11 cellular contexts compared by ENCODE assay signal in genomic region chr6:41581381-41581991, GRCh38. TPM values are rescaled to one million over a fixed set of nuclear protein-coding genes. Genes with fewer than 3 reads are reported as not detected.
DNase-seq lines count a peak whose midpoint lies in the region; ATAC-seq, FAIRE-seq and TF ChIP-seq lines count a peak whose summit lies in the region.
"Had no signal": no experiment of that assay in that cellular context is flagged by ENCODE, and none has a peak within 500 bp of the region (broad histone marks: within the 10 kb centered on the region; RNA-seq: fewer than 3 reads in every experiment).

No MANE protein-coding gene starts in this region.

- DNase-seq in AG08396 (ENCODE audit: low spot score) (peak; percentile 90), NCI-H226 (peak; percentile 82), bronchial epithelial cell (ENCODE audit: low read depth) (peak; percentile 72), mesenchymal stem cell (peak; percentile 95), SIG-M5 treated with dmso at 0.1 percent for 504 hours (lab: John Stamatoyannopoulos, UW; ENCODE audit: unreplicated experiment) (no peak), iPS-NIHi7 (ENCODE audit: extremely low spot score) (no peak)
- DNase-seq: CD4-positive, CD25-positive, alpha-beta regulatory T cell had no signal

- H3K4me2 ChIP-seq in mesenchymal stem cell (ENCODE audit: low read length, poor library complexity, severe bottlenecking), result no peak overlapping the region

- H2AK5ac ChIP-seq in mesenchymal stem cell (ENCODE audit: low read length, severe bottlenecking), result no peak overlapping the region

- peaks cover 23% of the 10 kb centered on the region for H3K79me1 ChIP-seq in mesenchymal stem cell (replicated peaks; ENCODE audit: low read length, poor library complexity, severe bottlenecking)

- H3K23ac ChIP-seq in mesenchymal stem cell (ENCODE audit: low read length in 2 of 2), result no peak overlapping the region

- H2BK12ac ChIP-seq in mesenchymal stem cell (ENCODE audit: low read length in 2 of 2), result peak overlapping the region; percentile 14 to 33

- peak overlapping the region; percentile 29 for H4K8ac ChIP-seq in mesenchymal stem cell (ENCODE audit: low read length)

- H3K36me3 ChIP-seq in bronchial epithelial cell (ENCODE audit: control insufficient read depth, insufficient read depth, low read length) (peaks cover 4% of the 10 kb centered on the region), mesenchymal stem cell (ENCODE audit: control insufficient read depth in 1 of 2, insufficient read depth in 2 of 2, low read depth in 1 of 2, low read length in 2 of 2) (peaks cover 6 to 39% of the 10 kb centered on the region in 2 experiments)
- H3K36me3 ChIP-seq: prostate gland had no signal

- peak overlapping the region; percentile 56 to 68 for H3K18ac ChIP-seq in mesenchymal stem cell (ENCODE audit: low read depth in 1 of 2, low read length in 2 of 2)

- no peaks in the 10 kb centered on the region for H3K27me3 ChIP-seq in bronchial epithelial cell (ENCODE audit: control insufficient read depth, insufficient read depth, low read length)
- H3K27me3 ChIP-seq in mesenchymal stem cell (ENCODE audit: control insufficient read depth in 1 of 2, insufficient read depth in 1 of 2, low read length in 2 of 2), result no peaks in the 10 kb centered on the region
- H3K27me3 ChIP-seq: suprapubic skin had no signal

- H3K9ac ChIP-seq in mesenchymal stem cell (ENCODE audit: low read length), result no peak overlapping the region

- no peak for TF ChIP-seq CTCF in bronchial epithelial cell (IDR thresholded peaks at IDR 0.05; ENCODE audit: insufficient read depth, low read length, severe bottlenecking)

- H4K91ac ChIP-seq in mesenchymal stem cell (ENCODE audit: low read length), result no peak overlapping the region

- H3K27ac ChIP-seq in mesenchymal stem cell (ENCODE audit: low read length, poor library complexity, severe bottlenecking), result peak overlapping the region; percentile 46
- H3K27ac ChIP-seq: prostate gland, suprapubic skin had no signal

- H3K9me3 ChIP-seq in mesenchymal stem cell (ENCODE audit: control insufficient read depth, low read length), result no peaks in the 10 kb centered on the region
- H3K9me3 ChIP-seq: prostate gland, suprapubic skin had no signal

- no peak for ATAC-seq in HG02623 (IDR thresholded peaks at IDR 0.05; ENCODE audit: unreplicated experiment)
- ATAC-seq in GM19452 (IDR thresholded peaks at IDR 0.05; ENCODE audit: unreplicated experiment), result no peak

- no peak overlapping the region for H2BK5ac ChIP-seq in mesenchymal stem cell (ENCODE audit: low read depth, low read length, poor library complexity, severe bottlenecking)

- H3K14ac ChIP-seq in mesenchymal stem cell (ENCODE audit: low read length in 2 of 2), result no peak overlapping the region

- WGBS in mesenchymal stem cell, result 2% methylated on average over 12 of the region's 12 CpGs

- no peak overlapping the region for H3K4ac ChIP-seq in mesenchymal stem cell (ENCODE audit: low read depth in 1 of 2, low read length in 2 of 2)

- no peak overlapping the region for H2AFZ ChIP-seq in mesenchymal stem cell (ENCODE audit: low read depth, low read length)

- no peak overlapping the region for H2BK15ac ChIP-seq in mesenchymal stem cell (ENCODE audit: low read depth, poor library complexity, severe bottlenecking)

- H3K4me1 ChIP-seq in mesenchymal stem cell (ENCODE audit: control insufficient read depth, insufficient read depth, low read depth, low read length), result peaks cover 60% of the 10 kb centered on the region

- peak overlapping the region; percentile 22 for H2BK120ac ChIP-seq in mesenchymal stem cell (ENCODE audit: low read depth, low read length)

- peak; percentile 23 for FAIRE-seq in bronchial epithelial cell (lab: Jason Lieb, UNC)

- H3K4me3 ChIP-seq in bronchial epithelial cell (ENCODE audit: low read depth, low read length) (no peak overlapping the region), mesenchymal stem cell (ENCODE audit: insufficient read depth in 1 of 2, low read depth in 1 of 2, low read length in 2 of 2) (no peak overlapping the region)
- H3K4me3 ChIP-seq: prostate gland, suprapubic skin had no signal

RNA-seq across cellular contexts. Expression of gene FOXP4, which starts 35.3 kb away (rescaled TPM):
- 2.1 and 2.3 TPM in 2 replicates for total RNA-seq in bronchial epithelial cell
- 23.4 TPM for polyA plus RNA-seq in mesenchymal stem cell (2013, experiment 1 of 2)
- polyA plus RNA-seq in mesenchymal stem cell (2013, experiment 2 of 2), result 22.7 TPM

RNA-seq across cellular contexts. Expression of gene MDFI, which starts 56.8 kb away (rescaled TPM):
- 57.1 and 61.3 TPM in 2 replicates for total RNA-seq in bronchial epithelial cell
- polyA plus RNA-seq in mesenchymal stem cell (2013, experiment 1 of 2), result 48.8 TPM
- 49.1 TPM for polyA plus RNA-seq in mesenchymal stem cell (2013, experiment 2 of 2)
- total RNA-seq: CD4-positive, CD25-positive, alpha-beta regulatory T cell had no signal
- polyA plus RNA-seq: CD4-positive, CD25-positive, alpha-beta regulatory T cell had no signal

Comparison
In these comparisons a context has a peak if more than half of its experiments do, and no peak if none do; other contexts are left out.
1. DNase-seq: peak in AG08396 (single experiment), NCI-H226 (single experiment), bronchial epithelial cell (single experiment) and mesenchymal stem cell (single experiment); none in SIG-M5 treated with dmso at 0.1 percent for 504 hours (single experiment) and iPS-NIHi7 (single experiment).